Comparison of ENCODE assay signal across 1 cellular context in the genomic region with DNA sequence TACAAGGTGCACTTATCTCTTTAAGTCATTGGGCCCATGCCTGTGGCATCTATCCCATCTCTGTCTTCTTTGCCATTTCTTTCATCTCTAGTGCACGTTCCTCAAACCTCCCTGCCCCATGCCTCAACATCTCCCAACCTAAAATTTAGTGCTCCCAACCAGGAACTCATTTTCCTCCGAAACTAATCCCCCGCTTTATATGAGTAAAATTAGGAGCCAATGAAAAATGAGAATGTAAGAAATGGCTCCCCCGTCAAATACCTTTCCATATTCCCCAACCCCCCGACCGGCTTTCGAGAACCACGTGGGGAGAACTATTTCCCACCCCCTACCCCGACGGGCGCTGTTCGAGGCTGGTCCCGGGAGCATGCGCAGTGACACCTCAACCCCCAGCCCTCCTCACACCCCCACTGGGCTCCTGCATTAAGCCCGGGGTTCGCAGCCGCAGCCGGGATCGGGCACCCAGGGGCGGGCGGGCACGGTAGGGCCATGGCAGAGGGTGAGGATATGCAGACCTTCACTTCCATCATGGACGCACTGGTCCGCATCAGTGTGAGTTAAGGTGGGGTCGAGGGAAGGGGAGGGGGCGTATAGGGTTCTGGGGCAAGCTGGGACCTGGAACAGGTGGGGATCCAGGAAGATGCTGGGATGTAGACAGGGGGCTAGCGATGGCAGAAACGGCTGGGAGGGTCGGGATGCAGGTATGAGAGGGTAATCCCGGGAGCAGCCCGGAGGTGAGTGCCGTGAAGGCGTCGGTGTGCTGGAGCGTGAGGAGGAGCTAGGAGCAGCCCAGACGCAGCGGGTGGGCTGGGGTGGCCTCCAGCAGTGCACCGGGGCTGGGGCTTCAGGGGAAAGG.
A peak's percentile ranks its signal among the peaks of the same experiment; 100 is the strongest.
TF ChIP-seq lines count a peak whose summit lies in the region.

A gene with protein sequence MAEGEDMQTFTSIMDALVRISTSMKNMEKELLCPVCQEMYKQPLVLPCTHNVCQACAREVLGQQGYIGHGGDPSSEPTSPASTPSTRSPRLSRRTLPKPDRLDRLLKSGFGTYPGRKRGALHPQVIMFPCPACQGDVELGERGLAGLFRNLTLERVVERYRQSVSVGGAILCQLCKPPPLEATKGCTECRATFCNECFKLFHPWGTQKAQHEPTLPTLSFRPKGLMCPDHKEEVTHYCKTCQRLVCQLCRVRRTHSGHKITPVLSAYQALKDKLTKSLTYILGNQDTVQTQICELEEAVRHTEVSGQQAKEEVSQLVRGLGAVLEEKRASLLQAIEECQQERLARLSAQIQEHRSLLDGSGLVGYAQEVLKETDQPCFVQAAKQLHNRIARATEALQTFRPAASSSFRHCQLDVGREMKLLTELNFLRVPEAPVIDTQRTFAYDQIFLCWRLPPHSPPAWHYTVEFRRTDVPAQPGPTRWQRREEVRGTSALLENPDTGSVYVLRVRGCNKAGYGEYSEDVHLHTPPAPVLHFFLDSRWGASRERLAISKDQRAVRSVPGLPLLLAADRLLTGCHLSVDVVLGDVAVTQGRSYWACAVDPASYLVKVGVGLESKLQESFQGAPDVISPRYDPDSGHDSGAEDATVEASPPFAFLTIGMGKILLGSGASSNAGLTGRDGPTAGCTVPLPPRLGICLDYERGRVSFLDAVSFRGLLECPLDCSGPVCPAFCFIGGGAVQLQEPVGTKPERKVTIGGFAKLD (plus strand): TSS at position 372 of the 856 bp plus-strand sequence. CDS start 118 bp downstream, at position 490.

TF ChIP-seq in A549, 52 proteins besides CTCF, POLR2A, EP300 and RAD21 (continued from another document):
- TF ChIP-seq, protein P1, sequence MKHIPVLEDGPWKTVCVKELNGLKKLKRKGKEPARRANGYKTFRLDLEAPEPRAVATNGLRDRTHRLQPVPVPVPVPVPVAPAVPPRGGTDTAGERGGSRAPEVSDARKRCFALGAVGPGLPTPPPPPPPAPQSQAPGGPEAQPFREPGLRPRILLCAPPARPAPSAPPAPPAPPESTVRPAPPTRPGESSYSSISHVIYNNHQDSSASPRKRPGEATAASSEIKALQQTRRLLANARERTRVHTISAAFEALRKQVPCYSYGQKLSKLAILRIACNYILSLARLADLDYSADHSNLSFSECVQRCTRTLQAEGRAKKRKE (CRISPR knock-in tag; IDR thresholded peaks at IDR 0.05; ENCODE audit: low read depth): 0 out of 2 replicates have a peak, but pooled peaks have one; percentile 60
